Comparison of ENCODE assay signal across 8 cellular contexts in the genomic region with DNA sequence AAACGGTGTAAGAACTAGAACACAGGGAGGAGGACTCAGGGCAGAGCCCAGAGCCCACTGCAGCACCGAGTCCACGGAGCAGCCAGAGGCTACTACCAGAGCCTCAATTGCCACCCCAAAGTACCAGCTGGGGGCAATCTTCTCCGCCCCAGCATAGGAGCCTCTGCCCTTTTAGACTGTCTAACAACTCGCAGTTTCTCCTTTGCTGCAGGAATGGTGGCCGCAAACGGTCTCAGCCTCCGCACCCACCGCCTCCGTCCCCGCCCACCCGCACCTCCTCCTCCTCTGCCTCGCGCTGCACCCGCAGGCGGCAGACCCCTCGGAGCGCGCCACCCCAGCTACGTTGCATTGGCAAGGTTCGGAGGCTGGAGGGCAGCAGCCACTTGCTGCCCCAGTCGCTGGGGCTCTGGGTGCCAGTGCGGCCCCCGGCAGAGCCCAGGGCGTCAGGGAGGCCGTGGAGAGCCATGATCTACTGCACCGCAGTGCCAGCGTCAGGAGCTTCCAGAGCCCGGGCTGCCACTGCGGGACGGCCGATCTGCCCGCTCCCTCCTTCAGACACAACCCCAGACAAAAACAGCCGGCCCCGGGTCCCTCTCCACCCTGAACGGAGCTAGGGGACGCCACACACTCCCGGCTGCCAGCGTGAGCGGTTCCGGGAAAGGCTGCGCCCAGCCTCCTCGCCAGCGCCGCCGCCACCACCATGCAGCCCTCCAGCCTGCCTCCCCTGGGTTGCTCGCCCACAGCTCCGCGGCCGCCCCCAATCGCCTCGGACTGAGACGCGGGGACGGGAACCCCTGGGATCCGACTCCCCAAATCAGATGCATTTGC. TPM values are rescaled to one million over a fixed set of nuclear protein-coding genes. Genes with fewer than 3 reads are reported as not detected.
DNase-seq lines count a peak whose midpoint lies in the region; ATAC-seq and TF ChIP-seq lines count a peak whose summit lies in the region.

No MANE protein-coding gene starts in this region.

- H3K9me3 Mint-ChIP-seq in CD4-positive, alpha-beta memory T cell: no peaks in the 10 kb centered on the region
- H3K9me3 Mint-ChIP-seq in stimulated activated naive B cell treated with anti-CD40 and anti-IgM and Interleukin-4, amounts not matched to agents 10 μg/mL and 1 μg/mL and 100 μg/mL, for 72 hours: no peaks in the 10 kb centered on the region

- intact Hi-C loops in CD4-positive, alpha-beta memory T cell (cut with micrococcal nuclease): loop anchor here (10.0 kb wide), 1 partner anchor 1725 kb away; the partner anchor contains the start of gene TMTC4

- H3K36me3 Mint-ChIP-seq in CD4-positive, alpha-beta memory T cell: no peaks in the 10 kb centered on the region
- no peaks in the 10 kb centered on the region for H3K36me3 Mint-ChIP-seq in stimulated activated naive B cell treated with anti-CD40 and anti-IgM and Interleukin-4, amounts not matched to agents 10 μg/mL and 1 μg/mL and 100 μg/mL, for 72 hours

- no peak for TF ChIP-seq CTCF in cardiac fibroblast (IDR thresholded peaks at IDR 0.05; ENCODE audit: low read depth, low read length)

- H3K4me3 ChIP-seq in CD4-positive, alpha-beta memory T cell (ENCODE audit: low read length in 2 of 2): peak overlapping the region in 1 of 2 donors; percentile 36
- peak overlapping the region; percentile 35 to 44 for H3K4me3 ChIP-seq in cardiac fibroblast (replicated peaks in 1 of 2; ENCODE audit: low read depth in 2 of 2, low read length in 2 of 2)

- ATAC-seq in GM21515 (IDR thresholded peaks at IDR 0.05; ENCODE audit: unreplicated experiment) (peak; percentile 38), GM19467 (IDR thresholded peaks at IDR 0.05; ENCODE audit: unreplicated experiment) (no peak), HG02884 (IDR thresholded peaks at IDR 0.05; ENCODE audit: unreplicated experiment) (no peak)
- ATAC-seq in stimulated activated naive B cell treated with anti-CD40 and anti-IgM and Interleukin-4, amounts not matched to agents 10 μg/mL and 1 μg/mL and 100 μg/mL, for 72 hours (replicated peaks): peak; percentile 48 to 51

- H3K36me3 ChIP-seq in CD4-positive, alpha-beta memory T cell (ENCODE audit: insufficient read depth, low read length): no peaks in the 10 kb centered on the region

- DNase-seq in CD4-positive, alpha-beta memory T cell: peak in 3 of 5 donors; percentile 11 to 13 (median 13)
- DNase-seq in NCI-H748 treated with DMSO at 0.1 percent for 48 hours (lab: John Stamatoyannopoulos, UW) (peak; percentile 53), cardiac fibroblast (ENCODE audit: low read depth in 2 of 2) (no peak), kidney glomerular epithelial cell (lab: John Stamatoyannopoulos, UW) (peak; percentile 7)
- DNase-seq in stimulated activated naive B cell treated with anti-CD40 and anti-IgM and Interleukin-4, amounts not matched to agents 10 μg/mL and 1 μg/mL and 100 μg/mL, for 72 hours: no peak

- POLR2A ChIA-PET in CD4-positive, alpha-beta memory T cell (lab: Charles Lee; ENCODE audit: partially characterized antibody): interaction anchor here (1.4 kb wide), 1 partner anchor 446 kb away, joined by 4 read pairs; the partner anchor contains the start of gene ERCC5

- no peak overlapping the region for H3K27ac Mint-ChIP-seq in CD4-positive, alpha-beta memory T cell
- no peak overlapping the region for H3K27ac Mint-ChIP-seq in stimulated activated naive B cell treated with anti-CD40 and anti-IgM and Interleukin-4, amounts not matched to agents 10 μg/mL and 1 μg/mL and 100 μg/mL, for 72 hours

- peaks cover 31% of the 10 kb centered on the region for H3K4me1 ChIP-seq in CD4-positive, alpha-beta memory T cell (ENCODE audit: insufficient read depth, low read length)

- no peak overlapping the region for H3K27ac ChIP-seq in CD4-positive, alpha-beta memory T cell (ENCODE audit: low read depth, low read length)

- H3K27me3 ChIP-seq in CD4-positive, alpha-beta memory T cell (ENCODE audit: insufficient read depth, low read length): peaks cover 30% of the 10 kb centered on the region

- H3K9me3 ChIP-seq in CD4-positive, alpha-beta memory T cell (ENCODE audit: control insufficient read depth in 1 of 2, low read length in 2 of 2): no peaks in the 10 kb centered on the region

- peaks cover 35 to 41% of the 10 kb centered on the region in 2 donors for H3K27me3 Mint-ChIP-seq in CD4-positive, alpha-beta memory T cell
- H3K27me3 Mint-ChIP-seq in stimulated activated naive B cell treated with anti-CD40 and anti-IgM and Interleukin-4, amounts not matched to agents 10 μg/mL and 1 μg/mL and 100 μg/mL, for 72 hours: peaks cover 39 to 57% of the 10 kb centered on the region in 2 donors

- CTCF ChIA-PET in CD4-positive, alpha-beta memory T cell (lab: Charles Lee; ENCODE audit: partially characterized antibody): no interaction called here

- peak overlapping the region; percentile 4 to 87 (median 75) for H3K4me3 Mint-ChIP-seq in CD4-positive, alpha-beta memory T cell
- peak overlapping the region; percentile 67 to 73 for H3K4me3 Mint-ChIP-seq in stimulated activated naive B cell treated with anti-CD40 and anti-IgM and Interleukin-4, amounts not matched to agents 10 μg/mL and 1 μg/mL and 100 μg/mL, for 72 hours

- H3K4me1 Mint-ChIP-seq in CD4-positive, alpha-beta memory T cell: peaks cover 21 to 33% (median 28%) of the 10 kb centered on the region in 4 donors
- peaks cover 16 to 30% of the 10 kb centered on the region in 2 donors for H3K4me1 Mint-ChIP-seq in stimulated activated naive B cell treated with anti-CD40 and anti-IgM and Interleukin-4, amounts not matched to agents 10 μg/mL and 1 μg/mL and 100 μg/mL, for 72 hours

RNA-seq across cellular contexts. Expression of gene FGF14, which starts 1.8 kb away (rescaled TPM):
- under 1 TPM; 0.33 to 0.35 TPM for total RNA-seq in CD4-positive, alpha-beta memory T cell
- polyA plus RNA-seq in CD4-positive, alpha-beta memory T cell: under 1 TPM in 1 of 2 donors, not detected in 1; 0.55 TPM

Comparison
In these comparisons a context has a peak if more than half of its experiments do, and no peak if none do; other contexts are left out.
1. DNase-seq: peak in CD4-positive, alpha-beta memory T cell (3 of 5), NCI-H748 treated with DMSO at 0.1 percent for 48 hours (single experiment) and kidney glomerular epithelial cell (single experiment); none in cardiac fibroblast (0 of 2) and stimulated activated naive B cell treated with anti-CD40 and anti-IgM and Interleukin-4, amounts not matched to agents 10 μg/mL and 1 μg/mL and 100 μg/mL, for 72 hours (single experiment).
2. ATAC-seq: peak in GM21515 (single experiment) and stimulated activated naive B cell treated with anti-CD40 and anti-IgM and Interleukin-4, amounts not matched to agents 10 μg/mL and 1 μg/mL and 100 μg/mL, for 72 hours (2 of 2); none in GM19467 (single experiment) and HG02884 (single experiment).